ENCODE assay signal across 10 cellular contexts in the genomic region with DNA sequence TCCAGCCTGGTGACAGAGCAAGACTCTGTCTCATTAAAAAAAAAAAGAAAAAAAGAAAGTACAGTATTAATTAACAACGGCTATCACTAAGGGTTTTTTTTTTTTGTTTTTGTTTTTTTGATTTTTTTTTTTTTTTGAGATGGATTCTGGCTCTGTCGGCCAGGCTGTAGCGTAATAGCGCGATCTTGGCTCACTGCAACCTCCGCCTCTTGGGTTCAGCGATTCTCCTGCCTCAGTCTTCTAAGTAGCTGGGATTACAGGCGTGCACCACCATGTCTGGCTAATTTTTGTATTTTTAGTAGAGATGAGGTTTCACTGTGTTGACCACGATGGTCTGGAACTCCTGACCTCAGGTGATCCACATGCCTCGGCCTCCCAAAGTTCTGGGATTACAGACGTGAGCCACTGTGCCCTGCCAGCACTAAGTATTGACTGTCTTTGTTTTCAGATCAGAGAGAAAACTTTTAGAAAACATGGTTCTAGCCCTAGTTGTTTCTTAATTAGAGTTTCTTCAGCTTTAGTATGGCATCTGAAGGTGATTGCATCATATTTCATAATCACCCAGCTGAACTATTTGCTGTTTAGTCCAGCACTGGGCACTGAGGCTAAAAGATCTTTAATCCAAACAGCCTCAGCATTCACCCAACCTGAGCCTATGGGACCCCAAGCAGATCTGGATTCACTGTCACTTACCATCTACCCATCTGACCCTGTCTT. TPM values are rescaled to one million over a fixed set of nuclear protein-coding genes. Genes with fewer than 3 reads are reported as not detected.
A peak's percentile ranks its signal among the peaks of the same experiment; 100 is the strongest.
DNase-seq lines count a peak whose midpoint lies in the region; ATAC-seq and TF ChIP-seq lines count a peak whose summit lies in the region.
"Had no signal": no experiment of that assay in that cellular context is flagged by ENCODE, and none has a peak within 500 bp of the region (broad histone marks: within the 10 kb centered on the region; RNA-seq: fewer than 3 reads in every experiment).

No MANE protein-coding gene starts in this region.

- TF ChIP-seq CTCF in PC-9 (conservative IDR thresholded peaks at IDR 0.05): no peak
- TF ChIP-seq CTCF in smooth muscle cell (IDR thresholded peaks at IDR 0.05; ENCODE audit: borderline replicate concordance, insufficient read depth, poor library complexity, severe bottlenecking): no peak
- TF ChIP-seq CTCF in heart right ventricle (IDR thresholded peaks at IDR 0.05): no peak

- H3K4me2 ChIP-seq in PC-9: peak overlapping the region; percentile 69
- peak overlapping the region; percentile 15 for H3K4me2 ChIP-seq in smooth muscle cell

- no peaks in the 10 kb centered on the region for H3K9me3 ChIP-seq in PC-9 (ENCODE audit: insufficient read depth, low read depth)
- no peaks in the 10 kb centered on the region for H3K9me3 ChIP-seq in smooth muscle cell (replicated peaks; ENCODE audit: low read depth)
- no peaks in the 10 kb centered on the region for H3K9me3 ChIP-seq in heart right ventricle

- intact Hi-C loops in PC-9 (cut with micrococcal nuclease; ENCODE audit: unreplicated experiment): no loop called here
- intact Hi-C loops in heart right ventricle (cut with DNase I): loop anchor here in 3 of 10 donors (5.0 to 10.0 kb wide), 3 partner anchors 52 to 82 kb away; no protein-coding TSS in a partner anchor

- H3K36me3 ChIP-seq in PC-9 (ENCODE audit: low read depth) (no peaks in the 10 kb centered on the region), smooth muscle cell (ENCODE audit: low read depth) (no peaks in the 10 kb centered on the region), heart right ventricle (no peaks in the 10 kb centered on the region)

- peak; percentile 42 for DNase-seq in SIG-M5 treated with dmso at 0.1 percent for 504 hours (lab: John Stamatoyannopoulos, UW; ENCODE audit: unreplicated experiment)
- DNase-seq in SIG-M5 (lab: John Stamatoyannopoulos, UW): no peak
- no peak for DNase-seq in PC-9
- peak; percentile 46 for DNase-seq in fibroblast of gingiva (ENCODE audit: low read depth)
- DNase-seq in smooth muscle cell (lab: John Stamatoyannopoulos, UW; ENCODE audit: unreplicated experiment): no peak
- no peak for DNase-seq in SHP77 treated with DMSO at 0.1 percent for 48 hours (lab: John Stamatoyannopoulos, UW)
- DNase-seq in heart right ventricle: no peak
- DNase-seq: H7, NCI-H345 had no signal

- H2AFZ ChIP-seq in PC-9 (no peak overlapping the region), smooth muscle cell (ENCODE audit: low read depth) (no peak overlapping the region)

- H3K4me3 ChIP-seq in PC-9: no peak overlapping the region; the same call in 1 of the 2 replicates
- H3K4me3 ChIP-seq in smooth muscle cell: no peak overlapping the region
- H3K4me3 ChIP-seq in heart right ventricle: no peak overlapping the region

- BruUV-seq in PC-9 (replicated peaks; lab: Mats Ljungman, UMichigan): no TSS peak

- H3K79me2 ChIP-seq in PC-9 (ENCODE audit: low read depth) (peaks cover 72% of the 10 kb centered on the region), smooth muscle cell (ENCODE audit: low read depth) (peaks cover 67% of the 10 kb centered on the region)

- H3K27me3 ChIP-seq in PC-9 (ENCODE audit: insufficient read depth, low read depth) (no peaks in the 10 kb centered on the region), smooth muscle cell (ENCODE audit: low read depth) (no peaks in the 10 kb centered on the region), heart right ventricle (no peaks in the 10 kb centered on the region)

- H3K4me1 ChIP-seq in PC-9 (replicated peaks; ENCODE audit: insufficient read depth): peaks cover 39% of the 10 kb centered on the region
- peaks cover 2% of the 10 kb centered on the region for H3K4me1 ChIP-seq in smooth muscle cell (ENCODE audit: low read depth)
- peaks cover 7 to 57% (median 31%) of the 10 kb centered on the region in 9 donors for H3K4me1 ChIP-seq in heart right ventricle

- CTCF ChIA-PET in PC-9 (lab: Charles Lee): no interaction called here

- ATAC-seq in heart right ventricle (no peak), GM18520 (IDR thresholded peaks at IDR 0.05; ENCODE audit: unreplicated experiment) (no peak)

- 86% methylated on average over 11 of the region's 11 CpGs for WGBS in smooth muscle cell (ENCODE audit: low lambda C conversion rate)
- 91 to 92% methylated on average over 11 of the region's 11 CpGs for WGBS in heart right ventricle, 2 donors

- POLR2A ChIA-PET in PC-9 (lab: Charles Lee; ENCODE audit: unreplicated experiment): no interaction called here

- H4K20me1 ChIP-seq in PC-9 (ENCODE audit: insufficient read depth) (peaks cover 19% of the 10 kb centered on the region), smooth muscle cell (ENCODE audit: low read depth) (peaks cover 15% of the 10 kb centered on the region)

- no peaks in the 10 kb centered on the region for H3K9me2 ChIP-seq in PC-9 (ENCODE audit: insufficient read depth)

- no peak overlapping the region for H3K9ac ChIP-seq in smooth muscle cell (ENCODE audit: low read depth)

- H3F3A ChIP-seq in PC-9 (ENCODE audit: insufficient read depth, low read depth): peaks cover 59% of the 10 kb centered on the region
- H3F3A ChIP-seq in smooth muscle cell (ENCODE audit: low read depth): peaks cover 25% of the 10 kb centered on the region

- H3K27ac ChIP-seq in PC-9 (peak overlapping the region; percentile 82), smooth muscle cell (ENCODE audit: low read depth) (peak overlapping the region; percentile 91), heart right ventricle (peak overlapping the region in 2 of 10 donors; percentile 15 to 64)

RNA-seq across cellular contexts. Expression of a gene that starts 2.7 kb away (rescaled TPM):
- total RNA-seq in PC-9 (2021) (97.8 and 129 TPM in 2 replicates), smooth muscle cell (26.8 and 27.1 TPM in 2 replicates), heart right ventricle (10 to 100 TPM; 22.1 to 48.5 (median 26.0) TPM)
- polyA plus RNA-seq in smooth muscle cell (27.0 and 38.3 TPM in 2 replicates), heart right ventricle (10 to 100 TPM in 1 of 2 donors, 1 to 10 TPM in 1; 7.5 to 13.3 TPM)

Comparison
In these comparisons a context has a peak if more than half of its experiments do, and no peak if none do; other contexts are left out.
1. DNase-seq: peak in SIG-M5 treated with dmso at 0.1 percent for 504 hours (single experiment) and fibroblast of gingiva (single experiment); none in SIG-M5 (single experiment), PC-9 (0 of 2), smooth muscle cell (single experiment), SHP77 treated with DMSO at 0.1 percent for 48 hours (single experiment) and heart right ventricle (0 of 2).